Comparison of ENCODE assay signal across 1 cellular context in genomic region chr14:50354527-50354926, GRCh38.
TF ChIP-seq lines count a peak whose summit lies in the region.

No MANE protein-coding gene starts in this region.

TF ChIP-seq in IMR-90, 13 proteins besides CTCF, POLR2A, EP300 and RAD21 (continued from another document):
- TF ChIP-seq BHLHE40 (IDR thresholded peaks at IDR 0.05; ENCODE audit: low read depth, low read length) (no peak), NFE2L2 (IDR thresholded peaks at IDR 0.05; ENCODE audit: low read depth, low read length) (no peak), CEBPB (IDR thresholded peaks at IDR 0.05; ENCODE audit: low read depth, low read length) (no peak), RFX5 (IDR thresholded peaks at IDR 0.05; ENCODE audit: low read depth, low read length) (no peak), SMC3 (IDR thresholded peaks at IDR 0.05; ENCODE audit: low read depth, low read length) (no peak)
